2 cellular contexts compared by ENCODE assay signal in the genomic region with DNA sequence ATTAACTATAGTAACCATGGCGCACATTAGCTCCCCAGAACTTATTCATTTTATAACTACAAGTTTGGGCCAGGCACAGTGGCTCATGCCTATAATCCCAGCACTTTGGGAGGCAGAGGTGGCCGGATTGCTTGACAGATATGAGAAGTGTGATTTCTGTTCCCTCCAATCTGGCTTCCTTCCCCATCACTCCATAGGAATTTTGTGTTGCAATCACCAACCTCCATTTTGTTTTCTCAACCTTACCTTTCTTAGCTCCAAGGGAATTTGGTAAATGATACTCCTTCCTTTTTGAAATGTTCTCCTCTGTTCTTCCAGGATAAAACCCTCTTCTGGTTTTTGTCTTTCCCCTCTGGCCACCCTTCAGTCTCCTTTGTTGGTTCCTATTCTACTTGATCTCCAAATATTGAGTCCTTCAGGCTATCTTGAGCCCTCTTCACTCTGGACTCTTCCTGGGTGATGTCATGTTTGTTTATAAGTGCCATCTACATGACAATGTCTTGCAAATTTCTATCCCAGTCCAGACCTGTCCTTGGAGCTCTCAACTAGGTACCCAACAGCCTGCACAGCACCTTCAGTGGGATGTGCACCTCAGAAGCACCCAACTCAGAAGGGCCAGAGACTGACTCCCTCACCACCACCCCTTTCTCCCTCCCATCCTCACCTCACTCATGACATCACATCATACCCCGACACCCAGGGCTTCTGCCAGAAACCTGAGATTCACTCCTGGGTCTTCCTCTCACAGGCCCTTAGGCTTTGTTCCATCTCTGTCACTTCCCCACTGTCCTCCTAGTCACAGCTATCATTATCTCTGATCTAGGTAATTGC.
TF ChIP-seq lines count a peak whose summit lies in the region.

No MANE protein-coding gene starts in this region.

TF ChIP-seq in HCT116, 20 proteins besides CTCF, POLR2A, EP300 and RAD21:
- peak; percentile 48; the same call in 1 of the 2 replicates for TF ChIP-seq CEBPB (IDR thresholded peaks at IDR 0.05; ENCODE audit: low read depth)
- TF ChIP-seq ZNF274 (IDR thresholded peaks at IDR 0.05; ENCODE audit: low read depth, low read length) = no peak
- 0 out of 2 replicates have a peak, but pooled peaks have one; percentile 31 for TF ChIP-seq JUND (IDR thresholded peaks at IDR 0.05)

TF ChIP-seq in H1, 55 proteins besides CTCF, POLR2A, EP300 and RAD21:
- TF ChIP-seq, protein P1, sequence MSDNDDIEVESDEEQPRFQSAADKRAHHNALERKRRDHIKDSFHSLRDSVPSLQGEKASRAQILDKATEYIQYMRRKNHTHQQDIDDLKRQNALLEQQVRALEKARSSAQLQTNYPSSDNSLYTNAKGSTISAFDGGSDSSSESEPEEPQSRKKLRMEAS (IDR thresholded peaks at IDR 0.05) = no peak
- TF ChIP-seq CEBPB (IDR thresholded peaks at IDR 0.05; ENCODE audit: low read depth, low read length) = peak; percentile 51
